In genomic region chr16:87600246-87600645, GRCh38 we compare ENCODE assay signal across 1 cellular context.
TF ChIP-seq lines count a peak whose summit lies in the region.

No MANE protein-coding gene starts in this region.

TF ChIP-seq in HepG2, 621 proteins besides CTCF, POLR2A, EP300 and RAD21:
- TF ChIP-seq ZFYVE20 (CRISPR knock-in tag; IDR thresholded peaks at IDR 0.05; ENCODE audit: borderline replicate concordance, low read depth) (no peak), MAFF (IDR thresholded peaks at IDR 0.05; ENCODE audit: low read depth, low read length) (peak; percentile 36; the same call in 1 of the 2 replicates), MAFK (conservative IDR thresholded peaks at IDR 0.05 in 1 of 2, IDR thresholded peaks at IDR 0.05 in 1 of 2; ENCODE audit: low read length in 2 of 2) (peak; percentile 45 to 49; a peak in 2 of 4 replicates)
